In the genomic region with DNA sequence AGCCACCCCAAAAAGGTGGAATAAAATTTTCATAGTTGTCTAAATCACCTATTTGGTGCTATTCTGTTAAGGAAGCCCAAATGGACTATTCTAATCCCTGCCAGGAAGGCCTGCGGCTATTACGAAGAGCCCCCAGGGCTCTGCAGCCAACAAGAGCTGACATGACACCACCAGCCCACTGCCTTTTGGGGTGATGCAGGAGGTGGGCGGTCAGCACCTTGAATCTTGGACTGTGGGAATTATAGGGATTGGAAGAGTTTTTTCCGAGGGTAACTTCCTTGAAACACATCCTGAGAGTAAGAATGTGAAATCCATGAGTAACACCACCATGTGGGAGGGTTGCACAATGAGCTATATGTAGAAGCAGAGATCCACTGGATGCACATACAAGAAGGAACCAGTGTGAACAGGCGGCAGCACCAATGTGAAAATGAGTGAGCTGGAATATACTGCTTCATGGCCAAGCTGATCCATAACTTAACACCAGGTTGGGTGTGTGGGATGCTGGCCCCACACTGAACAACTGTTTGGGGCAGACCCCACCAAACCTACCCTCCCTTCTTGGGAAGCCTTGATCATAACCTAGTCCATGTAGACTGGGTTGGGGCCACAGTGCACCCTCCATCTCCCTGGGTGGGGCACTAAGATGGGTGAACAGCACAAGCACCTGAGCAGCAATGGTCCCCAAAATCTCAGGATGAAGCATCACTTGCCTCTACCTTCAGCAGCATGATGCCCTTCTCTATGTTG, we compare ENCODE assay signal across 2 cellular contexts.
TF ChIP-seq lines count a peak whose summit lies in the region.

No MANE protein-coding gene starts in this region.

TF ChIP-seq in HCT116, 20 proteins besides CTCF, POLR2A, EP300 and RAD21:
- TF ChIP-seq TCF7L2 (IDR thresholded peaks at IDR 0.05; ENCODE audit: borderline replicate concordance, extremely low read depth, insufficient read depth, insufficient read length) (no peak), CEBPB (IDR thresholded peaks at IDR 0.05; ENCODE audit: low read depth) (peak; percentile 19; the same call in 1 of the 2 replicates)

TF ChIP-seq in H1, 55 proteins besides CTCF, POLR2A, EP300 and RAD21:
- TF ChIP-seq CHD2 (IDR thresholded peaks at IDR 0.05; ENCODE audit: low read length) (no peak), YY1 (IDR thresholded peaks at IDR 0.05; ENCODE audit: low read depth, low read length) (no peak), RXRA (IDR thresholded peaks at IDR 0.05; ENCODE audit: insufficient read depth, low read depth, low read length) (no peak), RNF2 (IDR thresholded peaks at IDR 0.05; ENCODE audit: borderline replicate concordance, low read depth, low read length, missing control alignments, poor library complexity, severe bottlenecking) (no peak), KDM4A (IDR thresholded peaks at IDR 0.05; ENCODE audit: low read depth, low read length, severe bottlenecking) (no peak), POU5F1 (IDR thresholded peaks at IDR 0.05; ENCODE audit: low read depth, low read length) (no peak), SRF (IDR thresholded peaks at IDR 0.05; ENCODE audit: low read depth, low read length) (no peak), POLR2AphosphoS5 (IDR thresholded peaks at IDR 0.05; ENCODE audit: low read depth, low read length) (no peak), CBX5 (IDR thresholded peaks at IDR 0.05; ENCODE audit: low read depth, low read length) (no peak), BRCA1 (IDR thresholded peaks at IDR 0.05; ENCODE audit: low read depth, low read length) (no peak), CREB1 (IDR thresholded peaks at IDR 0.05) (no peak), CEBPB (IDR thresholded peaks at IDR 0.05; ENCODE audit: low read depth, low read length) (no peak), KDM1A (IDR thresholded peaks at IDR 0.05; ENCODE audit: borderline replicate concordance, low read length) (no peak), CBX8 (IDR thresholded peaks at IDR 0.05; ENCODE audit: borderline replicate concordance, low read depth, low read length) (no peak)
- TF ChIP-seq, protein P1, sequence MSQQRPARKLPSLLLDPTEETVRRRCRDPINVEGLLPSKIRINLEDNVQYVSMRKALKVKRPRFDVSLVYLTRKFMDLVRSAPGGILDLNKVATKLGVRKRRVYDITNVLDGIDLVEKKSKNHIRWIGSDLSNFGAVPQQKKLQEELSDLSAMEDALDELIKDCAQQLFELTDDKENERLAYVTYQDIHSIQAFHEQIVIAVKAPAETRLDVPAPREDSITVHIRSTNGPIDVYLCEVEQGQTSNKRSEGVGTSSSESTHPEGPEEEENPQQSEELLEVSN (IDR thresholded peaks at IDR 0.05): no peak
